Comparison of ENCODE assay signal across 17 cellular contexts in the genomic region with DNA sequence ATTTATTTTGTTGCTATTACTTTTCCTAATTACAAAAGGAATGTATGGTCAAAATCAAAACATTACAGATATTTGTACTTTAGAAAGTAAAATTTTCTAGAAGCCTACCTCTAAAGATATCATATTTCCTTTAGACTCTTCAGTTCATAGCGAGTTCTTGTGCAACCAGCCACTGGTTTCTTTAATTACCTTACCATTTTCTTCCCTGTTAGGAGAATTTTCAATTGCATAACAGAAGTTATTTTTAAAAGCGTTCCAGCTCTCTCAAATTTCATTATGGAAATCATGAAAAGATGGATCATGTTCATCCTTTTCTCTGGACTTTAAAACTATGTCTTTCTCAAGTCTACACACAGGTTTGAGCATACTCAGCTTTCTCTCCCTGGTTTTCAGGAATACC.
"Had no signal": no experiment of that assay in that cellular context is flagged by ENCODE, and none has a peak within 500 bp of the region (broad histone marks: within the 10 kb centered on the region; RNA-seq: fewer than 3 reads in every experiment).

No MANE protein-coding gene starts in this region.

- ATAC-seq: left lung had no signal

- H3K4me3 Mint-ChIP-seq: activated naive CD8-positive, alpha-beta T cell treated with anti-CD3 and anti-CD28 coated beads, Interleukin-2, amount 10 ng/mL, durations not matched to agents 7 days and 5 days; mesothelial cell of epicardium; nephron progenitor cell had no signal

- H3K4me3 ChIP-seq: left lung, suprapubic skin, upper lobe of left lung had no signal

- DNase-seq: activated CD4-positive, alpha-beta T cell treated with anti-CD3 and anti-CD28 coated beads, Interleukin-2, amount 50 U/mL, for 48 hours; activated naive CD4-positive, alpha-beta T cell; activated naive CD8-positive, alpha-beta T cell treated with anti-CD3 and anti-CD28 coated beads, Interleukin-2, amount 10 ng/mL, durations not matched to agents 7 days and 5 days; activated T-cell treated with anti-CD3 and anti-CD28 coated beads for 4 hours; aorta; kidney; left lung; nephron progenitor cell; posterior cingulate gyrus; stimulated activated CD4-positive, alpha-beta T cell treated with anti-CD3 and anti-CD28 coated beads, Interleukin-2, amount 100 ng/mL, for 24 hours; stimulated activated naive CD8-positive, alpha-beta T cell treated with anti-CD3 and anti-CD28 coated beads, Interleukin-15, Interleukin-2, amounts not matched to agents 100 U/mL and 50 U/mL, for 24 hours; SW 1271; T-helper 2 cell; upper lobe of left lung; WERI-Rb-1 had no signal

- H3K27ac Mint-ChIP-seq: activated naive CD8-positive, alpha-beta T cell treated with anti-CD3 and anti-CD28 coated beads, Interleukin-2, amount 10 ng/mL, durations not matched to agents 7 days and 5 days; mesothelial cell of epicardium; nephron progenitor cell had no signal
